ENCODE assay signal across 24 cellular contexts in genomic region chr3:26535151-26535550, GRCh38.
"Had no signal": no experiment of that assay in that cellular context is flagged by ENCODE, and none has a peak within 500 bp of the region (broad histone marks: within the 10 kb centered on the region; RNA-seq: fewer than 3 reads in every experiment).

No MANE protein-coding gene starts in this region.

- ATAC-seq: mucosa of descending colon; naive thymus-derived CD4-positive, alpha-beta T cell; natural killer cell treated with Interleukin-12 subunit alpha and Interleukin-12 subunit beta and Interleukin-15 and Interleukin-18, amount 100 ng/mL, for 72 hours; pancreas; right cardiac atrium; stimulated activated effector memory CD8-positive, alpha-beta T cell treated with anti-CD3 and anti-CD28 coated beads, Interleukin-12 subunit alpha, Interleukin-12 subunit beta, amount 100 ng/mL, for 72 hours; upper lobe of right lung had no signal

- H3K9me3 ChIP-seq: left ventricle myocardium inferior, pancreas, prostate gland, sigmoid colon, suprapubic skin, thoracic aorta, tibial artery, upper lobe of right lung had no signal

- H3K4me1 ChIP-seq: left ventricle myocardium inferior, pancreas, prostate gland, sigmoid colon, spleen, suprapubic skin, tibial artery, upper lobe of right lung had no signal

- H3K27ac ChIP-seq: left ventricle myocardium inferior, pancreas, prostate gland, sigmoid colon, spleen, suprapubic skin, thoracic aorta, tibial artery, upper lobe of right lung had no signal

- FAIRE-seq: pancreas, small intestine, urothelium cell line had no signal

- DNase-seq: islet precursor cell; left ventricle myocardium inferior; mesendoderm; mucosa of descending colon; naive thymus-derived CD4-positive, alpha-beta T cell; pancreas; posterior cingulate gyrus; retina; right cardiac atrium; sigmoid colon; small intestine; spleen; stimulated activated CD4-positive, alpha-beta T cell treated with anti-CD3 and anti-CD28 coated beads, Interleukin-4, amount 100 ng/mL, for 24 hours; stimulated activated naive CD4-positive, alpha-beta T cell; tibial artery; trophoblast cell; upper lobe of right lung had no signal

- H3K4me3 ChIP-seq: left ventricle myocardium inferior, lung, mucosa of descending colon, pancreas, prostate gland, sigmoid colon, spleen, suprapubic skin, thoracic aorta, tibial artery, upper lobe of right lung had no signal
